1 cellular context compared by ENCODE assay signal in the genomic region with DNA sequence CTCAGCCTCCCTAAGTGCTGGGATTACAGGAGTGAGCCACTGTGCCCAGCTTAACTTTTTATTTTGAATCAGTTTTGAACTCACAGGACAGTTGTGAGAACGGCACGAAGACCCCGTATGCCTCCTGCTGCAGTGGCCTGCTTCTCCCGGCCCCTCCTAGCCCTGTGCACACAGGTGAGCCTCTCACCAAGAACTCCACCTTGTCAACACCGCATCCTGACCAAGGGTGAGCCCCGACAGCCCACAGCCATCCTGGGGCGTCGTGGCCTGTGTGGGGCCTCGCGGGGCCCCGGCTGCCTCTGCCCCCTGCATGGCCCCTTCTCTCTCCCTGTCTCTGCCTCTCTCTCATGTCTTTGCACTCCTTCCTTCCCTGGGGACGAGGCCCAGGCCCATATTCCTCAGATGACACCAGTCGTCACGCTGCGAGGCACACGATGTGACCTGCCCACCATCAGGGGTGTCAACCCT.
TF ChIP-seq lines count a peak whose summit lies in the region.

No MANE protein-coding gene starts in this region.

TF ChIP-seq in IMR-90, 13 proteins besides CTCF, POLR2A, EP300 and RAD21:
- TF ChIP-seq FOS (IDR thresholded peaks at IDR 0.05; ENCODE audit: low read depth, low read length) (no peak), NFE2L2 (IDR thresholded peaks at IDR 0.05; ENCODE audit: low read depth, low read length) (no peak), RCOR1 (IDR thresholded peaks at IDR 0.05; ENCODE audit: insufficient replicate concordance, low read length) (no peak), MXI1 (IDR thresholded peaks at IDR 0.05; ENCODE audit: borderline replicate concordance, low read depth, low read length) (no peak), SMC3 (IDR thresholded peaks at IDR 0.05; ENCODE audit: low read depth, low read length) (no peak), CEBPB (IDR thresholded peaks at IDR 0.05; ENCODE audit: low read depth, low read length) (no peak), MAFK (IDR thresholded peaks at IDR 0.05; ENCODE audit: low read depth, low read length) (no peak)
- TF ChIP-seq, protein P1, sequence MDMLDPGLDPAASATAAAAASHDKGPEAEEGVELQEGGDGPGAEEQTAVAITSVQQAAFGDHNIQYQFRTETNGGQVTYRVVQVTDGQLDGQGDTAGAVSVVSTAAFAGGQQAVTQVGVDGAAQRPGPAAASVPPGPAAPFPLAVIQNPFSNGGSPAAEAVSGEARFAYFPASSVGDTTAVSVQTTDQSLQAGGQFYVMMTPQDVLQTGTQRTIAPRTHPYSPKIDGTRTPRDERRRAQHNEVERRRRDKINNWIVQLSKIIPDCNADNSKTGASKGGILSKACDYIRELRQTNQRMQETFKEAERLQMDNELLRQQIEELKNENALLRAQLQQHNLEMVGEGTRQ (IDR thresholded peaks at IDR 0.05; ENCODE audit: low read depth, low read length): no peak
- TF ChIP-seq, protein P2, sequence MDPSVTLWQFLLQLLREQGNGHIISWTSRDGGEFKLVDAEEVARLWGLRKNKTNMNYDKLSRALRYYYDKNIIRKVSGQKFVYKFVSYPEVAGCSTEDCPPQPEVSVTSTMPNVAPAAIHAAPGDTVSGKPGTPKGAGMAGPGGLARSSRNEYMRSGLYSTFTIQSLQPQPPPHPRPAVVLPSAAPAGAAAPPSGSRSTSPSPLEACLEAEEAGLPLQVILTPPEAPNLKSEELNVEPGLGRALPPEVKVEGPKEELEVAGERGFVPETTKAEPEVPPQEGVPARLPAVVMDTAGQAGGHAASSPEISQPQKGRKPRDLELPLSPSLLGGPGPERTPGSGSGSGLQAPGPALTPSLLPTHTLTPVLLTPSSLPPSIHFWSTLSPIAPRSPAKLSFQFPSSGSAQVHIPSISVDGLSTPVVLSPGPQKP (IDR thresholded peaks at IDR 0.05; ENCODE audit: borderline replicate concordance, low read depth, low read length): no peak
